19 cellular contexts compared by ENCODE assay signal in the genomic region with DNA sequence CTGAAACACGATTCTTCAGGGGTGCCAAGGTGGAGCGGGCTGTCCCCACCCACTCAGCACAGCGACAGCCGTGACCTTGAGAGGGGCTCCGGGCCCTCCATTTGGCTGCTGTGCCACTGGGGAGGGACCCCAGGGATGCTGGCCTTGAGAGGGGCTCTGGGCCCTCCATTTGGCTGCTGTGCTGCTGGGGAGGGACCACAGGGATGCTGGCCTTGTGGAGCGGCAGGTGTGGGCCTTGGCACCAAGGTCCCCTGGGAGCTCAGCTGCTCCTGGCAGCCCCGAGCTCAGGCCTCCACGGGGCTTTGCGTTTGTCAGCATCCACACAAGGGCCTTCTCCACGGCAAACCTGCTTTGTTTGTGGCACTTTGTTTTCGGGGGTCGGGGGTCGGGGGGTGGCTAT.
"Had no signal": no experiment of that assay in that cellular context is flagged by ENCODE, and none has a peak within 500 bp of the region (broad histone marks: within the 10 kb centered on the region; RNA-seq: fewer than 3 reads in every experiment).

No MANE protein-coding gene starts in this region.

- H3K4me3 Mint-ChIP-seq: activated CD4-positive, alpha-beta memory T cell treated with anti-CD3 and anti-CD28 coated beads, Interleukin-2, amount 10 ng/mL, durations not matched to agents 7 days and 5 days; activated CD4-positive, alpha-beta T cell treated with anti-CD3 and anti-CD28 coated beads for 36 hours; activated naive CD8-positive, alpha-beta T cell treated with anti-CD3 and anti-CD28 coated beads, Interleukin-2, amount 10 ng/mL, durations not matched to agents 7 days and 5 days; brain; central memory CD8-positive, alpha-beta T cell; immature natural killer cell; memory B cell; naive thymus-derived CD8-positive, alpha-beta T cell had no signal

- ATAC-seq: activated CD4-positive, alpha-beta T cell treated with anti-CD3 and anti-CD28 coated beads for 36 hours; foreskin keratinocyte; left cardiac atrium; naive thymus-derived CD8-positive, alpha-beta T cell; stimulated activated naive CD8-positive, alpha-beta T cell treated with anti-CD3 and anti-CD28 coated beads, Interleukin-15, Interleukin-2, amounts not matched to agents 100 U/mL and 50 U/mL, for 24 hours had no signal

- H3K27ac Mint-ChIP-seq: activated CD4-positive, alpha-beta memory T cell treated with anti-CD3 and anti-CD28 coated beads, Interleukin-2, amount 10 ng/mL, durations not matched to agents 7 days and 5 days; activated CD4-positive, alpha-beta T cell treated with anti-CD3 and anti-CD28 coated beads for 36 hours; activated naive CD8-positive, alpha-beta T cell treated with anti-CD3 and anti-CD28 coated beads, Interleukin-2, amount 10 ng/mL, durations not matched to agents 7 days and 5 days; immature natural killer cell; memory B cell; naive thymus-derived CD8-positive, alpha-beta T cell had no signal

- H3K9me3 Mint-ChIP-seq: activated CD4-positive, alpha-beta memory T cell treated with anti-CD3 and anti-CD28 coated beads, Interleukin-2, amount 10 ng/mL, durations not matched to agents 7 days and 5 days; activated naive CD8-positive, alpha-beta T cell treated with anti-CD3 and anti-CD28 coated beads, Interleukin-2, amount 10 ng/mL, durations not matched to agents 7 days and 5 days; central memory CD8-positive, alpha-beta T cell; memory B cell; naive thymus-derived CD8-positive, alpha-beta T cell had no signal

- H3K36me3 Mint-ChIP-seq: activated naive CD8-positive, alpha-beta T cell treated with anti-CD3 and anti-CD28 coated beads, Interleukin-2, amount 10 ng/mL, durations not matched to agents 7 days and 5 days; brain had no signal

- DNase-seq: activated CD4-positive, alpha-beta memory T cell treated with anti-CD3 and anti-CD28 coated beads, Interleukin-2, amount 10 ng/mL, durations not matched to agents 7 days and 5 days; activated CD4-positive, alpha-beta T cell treated with anti-CD3 and anti-CD28 coated beads for 36 hours; activated gamma-delta T cell treated with Interleukin-2 at 50 U/mL for 16 hours; activated naive CD8-positive, alpha-beta T cell treated with anti-CD3 and anti-CD28 coated beads, Interleukin-2, amount 10 ng/mL, durations not matched to agents 7 days and 5 days; effector memory CD4-positive, alpha-beta T cell; foreskin keratinocyte; glutamatergic neuron; immature natural killer cell; left cardiac atrium; naive thymus-derived CD8-positive, alpha-beta T cell; stimulated activated CD4-positive, alpha-beta T cell treated with anti-CD3 and anti-CD28 coated beads, Interleukin-4, amount 100 ng/mL, for 4 hours; stimulated activated CD8-positive, alpha-beta memory T cell treated with anti-CD3 and anti-CD28 coated beads, Interleukin-4, amount 100 ng/mL, for 48 hours; stimulated activated naive CD8-positive, alpha-beta T cell treated with anti-CD3 and anti-CD28 coated beads, Interleukin-15, Interleukin-2, amounts not matched to agents 100 U/mL and 50 U/mL, for 24 hours; T-helper 1 cell; T1000; trophoblast cell had no signal
